1 cellular context compared by ENCODE assay signal in the genomic region with DNA sequence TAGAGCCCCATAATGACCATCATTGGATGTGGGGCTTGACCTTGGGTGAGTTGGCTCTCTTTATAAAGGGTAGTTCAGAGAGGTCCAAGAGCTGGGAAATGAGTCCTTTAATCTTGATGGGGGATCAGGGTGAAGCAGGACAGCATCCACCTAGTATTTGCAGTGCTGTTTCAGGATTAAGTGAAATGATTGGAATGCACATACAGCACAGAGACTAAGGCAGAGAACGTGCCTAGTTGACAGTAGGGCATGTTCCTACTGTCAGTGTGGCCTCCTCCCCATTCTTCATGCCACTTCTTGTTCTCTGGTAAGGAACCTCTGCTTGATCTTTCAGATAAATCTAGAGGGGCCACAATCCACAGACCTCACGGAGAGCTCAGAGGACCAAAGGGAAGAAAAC.
TF ChIP-seq lines count a peak whose summit lies in the region.

No MANE protein-coding gene starts in this region.

TF ChIP-seq in SK-N-SH treated with all-trans-retinoic acid at 6 μM for 48 hours, 23 proteins besides CTCF, POLR2A, EP300 and RAD21 (continued from another document):
- TF ChIP-seq PPARA (CRISPR knock-in tag; IDR thresholded peaks at IDR 0.05; ENCODE audit: borderline replicate concordance) = no peak
- TF ChIP-seq ZNF8 (CRISPR knock-in tag; IDR thresholded peaks at IDR 0.05) = no peak
- TF ChIP-seq OSR1 (CRISPR knock-in tag; IDR thresholded peaks at IDR 0.05) = no peak
- TF ChIP-seq ZNF565 (CRISPR knock-in tag; conservative IDR thresholded peaks at IDR 0.05; ENCODE audit: low read depth) = no peak
- TF ChIP-seq POU6F1 (CRISPR knock-in tag; IDR thresholded peaks at IDR 0.05; ENCODE audit: borderline replicate concordance, low read depth) = no peak
- TF ChIP-seq ZC3H10 (CRISPR knock-in tag; IDR thresholded peaks at IDR 0.05) = no peak
- no peak for TF ChIP-seq ISL1 (CRISPR knock-in tag; IDR thresholded peaks at IDR 0.05)
- TF ChIP-seq SNAI2 (CRISPR knock-in tag; IDR thresholded peaks at IDR 0.05) = no peak
